ENCODE assay signal across 8 cellular contexts in genomic region chr7:102572320-102573245, GRCh38. TPM values are rescaled to one million over a fixed set of nuclear protein-coding genes. Genes with fewer than 3 reads are reported as not detected.
DNase-seq lines count a peak whose midpoint lies in the region; ATAC-seq, FAIRE-seq and TF ChIP-seq lines count a peak whose summit lies in the region.
"Not testable (repeated sequence)": the region's sequence is repeated elsewhere in the genome, so short reads cannot be mapped to it uniquely, and the experiment has no call there.

POLR2J3 (minus strand) TSS chr7:102572583; CDS start chr7:102572521, 62 bp downstream.

- H2AK5ac ChIP-seq in neuronal stem cell (ENCODE audit: low read depth, low read length), result not testable (repeated sequence)

- peak within 1 kb of the TSS; percentile 43 for H3K4me2 ChIP-seq in neuronal stem cell (ENCODE audit: insufficient read depth, low read length, poor library complexity, severe bottlenecking)

- ATAC-seq in GM21390 (IDR thresholded peaks at IDR 0.05; ENCODE audit: unreplicated experiment), result peak; percentile 95
- peak; percentile 84 for ATAC-seq in HG03457 (IDR thresholded peaks at IDR 0.05; ENCODE audit: unreplicated experiment)
- peak; percentile 98 for ATAC-seq in Right ventricle myocardium inferior

- H2BK120ac ChIP-seq in neuronal stem cell (ENCODE audit: low read depth, low read length), result not testable (repeated sequence)

- WGBS in adipose tissue, 3 donors, result 0% methylated on average over 44 to 50 of the region's 61 CpGs
- no CpG with 5 or more reads among the region's 61 CpGs for WGBS in neuronal stem cell (ENCODE audit: extremely low coverage in 2 of 2, insufficient read length in 2 of 2, insufficient replicate concordance in 1 of 2), 2 donors

- not testable (repeated sequence) for H2AFZ ChIP-seq in neuronal stem cell (ENCODE audit: low read length)

- peak within 1 kb of the TSS; percentile 73 for H3K23ac ChIP-seq in neuronal stem cell (ENCODE audit: low read depth, low read length, poor library complexity)

- not testable (repeated sequence) for H2BK5ac ChIP-seq in neuronal stem cell (ENCODE audit: low read length)

- H3K36me3 ChIP-seq in neuronal stem cell (replicated peaks in 1 of 2; ENCODE audit: control insufficient read depth in 2 of 2, insufficient read depth in 2 of 2, low read length in 2 of 2), result not testable (repeated sequence)

- H4K8ac ChIP-seq in neuronal stem cell (ENCODE audit: low read depth, low read length), result not testable (repeated sequence)

- H2BK12ac ChIP-seq in neuronal stem cell (ENCODE audit: low read length), result peak within 1 kb of the TSS; percentile 16

- peak within 1 kb of the TSS; percentile 95 for H3K9ac ChIP-seq in neuronal stem cell (ENCODE audit: low read depth, low read length, poor library complexity)

- not testable (repeated sequence) for H3K27ac ChIP-seq in adipose tissue (ENCODE audit: low read depth, low read length); neuronal stem cell (replicated peaks; ENCODE audit: low read length)

- H3K4ac ChIP-seq in neuronal stem cell (ENCODE audit: low read length), result not testable (repeated sequence)

- not testable (repeated sequence) for H3K14ac ChIP-seq in neuronal stem cell (ENCODE audit: low read length)

- H3K79me1 ChIP-seq in neuronal stem cell (ENCODE audit: low read depth, low read length), result not testable (repeated sequence)

- peak within 1 kb of the TSS; percentile 46 to 76 for H3K4me3 ChIP-seq in neuronal stem cell (ENCODE audit: low read length in 2 of 2)

- H3K18ac ChIP-seq in neuronal stem cell (ENCODE audit: low read length), result peak within 1 kb of the TSS; percentile 85

- not testable (repeated sequence) for H3K4me1 ChIP-seq in neuronal stem cell (ENCODE audit: control insufficient read depth in 2 of 2, insufficient read depth in 1 of 2, low read depth in 1 of 2, low read length in 2 of 2)

- H2BK15ac ChIP-seq in neuronal stem cell (ENCODE audit: low read length), result not testable (repeated sequence)

- H3K9me3 ChIP-seq in neuronal stem cell (replicated peaks in 1 of 2; ENCODE audit: control insufficient read depth in 2 of 2, insufficient read depth in 1 of 2, low read depth in 1 of 2, low read length in 2 of 2), result not testable (repeated sequence)

- not testable (repeated sequence) for H3K27me3 ChIP-seq in neuronal stem cell (ENCODE audit: control insufficient read depth in 3 of 3, insufficient read depth in 3 of 3, low read depth in 1 of 3, low read length in 3 of 3)

- not testable (repeated sequence) for H4K91ac ChIP-seq in neuronal stem cell (ENCODE audit: low read depth, low read length, poor library complexity)

- intact Hi-C loops in T-helper 2 cell treated with Interferon-gamma antibody and Interleukin-4, amounts not matched to agents 100 ng/mL and 5 ng/mL, for 36 hours (cut with micrococcal nuclease); Right ventricle myocardium inferior (cut with DNase I): not testable (repeated sequence)

- not testable (repeated sequence) for FAIRE-seq in D721Med (lab: Jason Lieb, UNC)

- TF ChIP-seq CTCF in D721Med (IDR thresholded peaks at IDR 0.05; ENCODE audit: insufficient read depth, missing control alignments), result peak; percentile 26

- DNase-seq in D721Med (ENCODE audit: insufficient read length, low spot score), result not testable (repeated sequence)
- DNase-seq in Right ventricle myocardium inferior (ENCODE audit: missing footprints) (peak; percentile 98), neuronal stem cell (ENCODE audit: low spot score) (peak; percentile 93)
- DNase-seq in stimulated activated CD8-positive, alpha-beta memory T cell treated with anti-CD3 and anti-CD28 coated beads, Interleukin-4, amount 100 ng/mL, for 4 hours (ENCODE audit: low read depth in 2 of 2, low spot score in 1 of 2), result peak; percentile 89 to 100

RNA-seq across cellular contexts. Expression of gene POLR2J3, which starts in this region (rescaled TPM):
- 54.6 and 58.9 TPM in 2 replicates for total RNA-seq in T-helper 2 cell treated with Interferon-gamma antibody and Interleukin-4, amounts not matched to agents 100 ng/mL and 5 ng/mL, for 36 hours
- polyA plus RNA-seq in adipose tissue, result 10 to 100 TPM; 33.7 to 84.8 (median 77.0) TPM
- 8.3 TPM for total RNA-seq in Right ventricle myocardium inferior
- polyA plus RNA-seq in neuronal stem cell (2013, experiment 1 of 2), result 98.9 TPM
- 89.8 TPM for polyA plus RNA-seq in neuronal stem cell (2013, experiment 2 of 2)
